Comparison of ENCODE assay signal across 8 cellular contexts in genomic region chr12:13100610-13100881, GRCh38. TPM values are rescaled to one million over a fixed set of nuclear protein-coding genes. Genes with fewer than 3 reads are reported as not detected.
DNase-seq lines count a peak whose midpoint lies in the region; ATAC-seq and TF ChIP-seq lines count a peak whose summit lies in the region.

No MANE protein-coding gene starts in this region.

- CTCF ChIA-PET in PC-9 (lab: Charles Lee): interaction anchor here (0.8 to 1.4 kb wide), 3 partner anchors 63 to 111 kb away, joined by 3 to 8 read pairs (median 3); no protein-coding TSS in a partner anchor

- no peaks in the 10 kb centered on the region for H3K9me3 ChIP-seq in DOHH2 (ENCODE audit: control insufficient read depth, insufficient read depth, low read length)
- H3K9me3 ChIP-seq in PC-9 (ENCODE audit: insufficient read depth, low read depth): no peaks in the 10 kb centered on the region
- no peaks in the 10 kb centered on the region for H3K9me3 ChIP-seq in parathyroid adenoma (ENCODE audit: control insufficient read depth, low read length)

- H3K4me3 ChIP-seq in DOHH2 (ENCODE audit: low read length) (peak overlapping the region; percentile 78), PC-9 (peak overlapping the region; percentile 53; the same call in 1 of the 2 replicates), epithelial cell of proximal tubule (ENCODE audit: low read depth, low read length) (peak overlapping the region; percentile 62), parathyroid adenoma (ENCODE audit: low read depth, low read length) (peak overlapping the region; percentile 70)

- no peak overlapping the region for H3K9ac ChIP-seq in parathyroid adenoma

- TSS peak; percentile 86 for BruUV-seq in PC-9 (replicated peaks; lab: Mats Ljungman, UMichigan)

- H3K4me2 ChIP-seq in DOHH2 (ENCODE audit: low read length) (peak overlapping the region; percentile 82), PC-9 (peak overlapping the region; percentile 95), parathyroid adenoma (ENCODE audit: low read length) (no peak overlapping the region)

- H3F3A ChIP-seq in DOHH2 (ENCODE audit: control insufficient read depth, insufficient read depth) (peaks cover 32% of the 10 kb centered on the region), PC-9 (ENCODE audit: insufficient read depth, low read depth) (peaks cover 56% of the 10 kb centered on the region)

- H3K79me2 ChIP-seq in DOHH2 (ENCODE audit: control insufficient read depth, low read length) (no peaks in the 10 kb centered on the region), PC-9 (ENCODE audit: low read depth) (peaks cover 7% of the 10 kb centered on the region; the same call in 1 of the 2 replicates), parathyroid adenoma (no peaks in the 10 kb centered on the region)

- H3K27me3 ChIP-seq in DOHH2 (ENCODE audit: control insufficient read depth, low read length) (no peaks in the 10 kb centered on the region), PC-9 (ENCODE audit: insufficient read depth, low read depth) (no peaks in the 10 kb centered on the region), parathyroid adenoma (ENCODE audit: control insufficient read depth, insufficient read depth, low read length) (no peaks in the 10 kb centered on the region)

- H3K4me1 ChIP-seq in DOHH2 (ENCODE audit: control insufficient read depth, low read length): peaks cover 65% of the 10 kb centered on the region
- H3K4me1 ChIP-seq in PC-9 (replicated peaks; ENCODE audit: insufficient read depth): peaks cover 70% of the 10 kb centered on the region
- H3K4me1 ChIP-seq in parathyroid adenoma: peaks cover 20% of the 10 kb centered on the region

- peak overlapping the region; percentile 67 for H3K27ac ChIP-seq in DOHH2 (ENCODE audit: low read depth, low read length)
- H3K27ac ChIP-seq in PC-9: peak overlapping the region; percentile 97
- H3K27ac ChIP-seq in parathyroid adenoma: peak overlapping the region; percentile 88

- TF ChIP-seq CTCF in DOHH2 (IDR thresholded peaks at IDR 0.05; ENCODE audit: low read depth, low read length, poor library complexity, severe bottlenecking) (no peak), PC-9 (conservative IDR thresholded peaks at IDR 0.05) (no peak), epithelial cell of proximal tubule (conservative IDR thresholded peaks at IDR 0.05; ENCODE audit: low read depth, low read length) (no peak), parathyroid adenoma (IDR thresholded peaks at IDR 0.05) (no peak)

- no peaks in the 10 kb centered on the region for H3K36me3 ChIP-seq in DOHH2 (ENCODE audit: control insufficient read depth, low read length)
- no peaks in the 10 kb centered on the region for H3K36me3 ChIP-seq in PC-9 (ENCODE audit: low read depth)
- H3K36me3 ChIP-seq in parathyroid adenoma (ENCODE audit: control insufficient read depth, insufficient read depth, low read length): no peaks in the 10 kb centered on the region

- no peak for DNase-seq in PC-9
- no peak for DNase-seq in epithelial cell of proximal tubule (ENCODE audit: low read depth)
- DNase-seq in posterior vena cava (ENCODE audit: low spot score): no peak
- no peak for DNase-seq in AG20443 (ENCODE audit: low spot score)
- DNase-seq in iPS-NIHi7 (ENCODE audit: extremely low spot score): no peak

- ATAC-seq in GM18519 (IDR thresholded peaks at IDR 0.05; ENCODE audit: low FRiP score, unreplicated experiment): no peak

- H2AFZ ChIP-seq in PC-9 (no peak overlapping the region), parathyroid adenoma (peak overlapping the region; percentile 94)

- intact Hi-C loops in PC-9 (cut with micrococcal nuclease; ENCODE audit: unreplicated experiment) (no loop called here), posterior vena cava (cut with DNase I) (no loop called here)

- POLR2A ChIA-PET in PC-9 (lab: Charles Lee; ENCODE audit: unreplicated experiment): interaction anchor here (0.5 to 5.4 kb wide), 9 partner anchors 8 to 1829 kb away, joined by 3 to 50 read pairs (median 6); partner anchors contain the start of gene EMP1

- H3K9me2 ChIP-seq in DOHH2 (replicated peaks; ENCODE audit: control insufficient read depth, low read length) (no peaks in the 10 kb centered on the region), PC-9 (ENCODE audit: insufficient read depth) (no peaks in the 10 kb centered on the region)

- H4K20me1 ChIP-seq in DOHH2 (ENCODE audit: control insufficient read depth, insufficient read depth, low read depth, low read length): no peaks in the 10 kb centered on the region
- H4K20me1 ChIP-seq in PC-9 (ENCODE audit: insufficient read depth): no peaks in the 10 kb centered on the region

RNA-seq across cellular contexts. Expression of gene GSG1, which starts 2.9 kb away (rescaled TPM):
- total RNA-seq in PC-9 (2021) (0.41 TPM in 1 of 2 replicates, not detected in the other), epithelial cell of proximal tubule (0.75 and 1.2 TPM in 2 replicates), posterior vena cava (not detected)

RNA-seq across cellular contexts. Expression of gene FAM234B, which starts 56.4 kb away (rescaled TPM):
- total RNA-seq in PC-9 (2021): 7.3 and 7.5 TPM in 2 replicates
- total RNA-seq in epithelial cell of proximal tubule: 3.8 and 6.4 TPM in 2 replicates
- 1 to 10 TPM; 4.5 to 4.9 TPM for total RNA-seq in posterior vena cava
